Comparison of ENCODE assay signal across 15 cellular contexts in genomic region chr1:174239541-174239940, GRCh38.
DNase-seq lines count a peak whose midpoint lies in the region; ATAC-seq, FAIRE-seq and TF ChIP-seq lines count a peak whose summit lies in the region.
"Had no signal": no experiment of that assay in that cellular context is flagged by ENCODE, and none has a peak within 500 bp of the region (broad histone marks: within the 10 kb centered on the region; RNA-seq: fewer than 3 reads in every experiment).

No MANE protein-coding gene starts in this region.

- no peak overlapping the region for H2BK12ac ChIP-seq in H1 (ENCODE audit: low read depth, low read length)

- no peak overlapping the region for H3K4ac ChIP-seq in H1 (replicated peaks; ENCODE audit: insufficient read length, low read depth, low read length)

- no peaks in the 10 kb centered on the region for H3K27me3 Mint-ChIP-seq in T-cell
- H3K27me3 Mint-ChIP-seq: activated naive CD8-positive, alpha-beta T cell treated with anti-CD3 and anti-CD28 coated beads, Interleukin-2, amount 50 U/mL, for 24 hours had no signal

- H3K9me3 Mint-ChIP-seq in T-cell, result no peaks in the 10 kb centered on the region
- H3K9me3 Mint-ChIP-seq: activated naive CD8-positive, alpha-beta T cell treated with anti-CD3 and anti-CD28 coated beads, Interleukin-2, amount 50 U/mL, for 24 hours had no signal

- TF ChIP-seq RAD21 in A549 (conservative IDR thresholded peaks at IDR 0.05 in 1 of 2, IDR thresholded peaks at IDR 0.05 in 1 of 2) (no peak), H1 (IDR thresholded peaks at IDR 0.05 in 1 of 2, conservative IDR thresholded peaks at IDR 0.05 in 1 of 2; ENCODE audit: low read depth in 2 of 2, low read length in 2 of 2) (no peak), HepG2 (CRISPR knock-in tag; IDR thresholded peaks at IDR 0.05) (no peak)

- intact Hi-C loops in HepG2 (cut with micrococcal nuclease; ENCODE audit: unreplicated experiment), result no loop called here

- H3K14ac ChIP-seq in H1 (ENCODE audit: insufficient read length), result no peak overlapping the region

- H3K27ac ChIP-seq in A549, result peak overlapping the region; percentile 86 to 90
- H3K27ac ChIP-seq in H1 (ENCODE audit: low read depth, low read length), result peak overlapping the region; percentile 58; the same call in 1 of the 2 replicates
- peak overlapping the region; percentile 42 for H3K27ac ChIP-seq in HepG2 (ENCODE audit: extremely low read length, insufficient read depth, low read length)
- H3K27ac ChIP-seq: SJSA1 had no signal

- BruUV-seq in HepG2 (replicated peaks; lab: Mats Ljungman, UMichigan), result no TSS peak

- H3K4me1 ChIP-seq in A549, result peaks cover 10% of the 10 kb centered on the region; the same call in 2 of the 3 replicates
- H3K4me1 ChIP-seq in H1 (replicated peaks in 1 of 4; ENCODE audit: control insufficient read depth in 3 of 4, insufficient read depth in 4 of 4, low read length in 3 of 4), result no peaks in the 10 kb centered on the region
- H3K4me1 ChIP-seq in HepG2 (ENCODE audit: insufficient read depth, low read length), result peaks cover 24% of the 10 kb centered on the region
- H3K4me1 ChIP-seq: SJSA1 had no signal

- H3K4me2 ChIP-seq in A549, result peak overlapping the region; percentile 88
- peak overlapping the region; percentile 36 to 54 for H3K4me2 ChIP-seq in H1 (ENCODE audit: insufficient read depth in 1 of 2, low read depth in 2 of 2, low read length in 2 of 2)
- peak overlapping the region; percentile 27; the same call in 1 of the 2 replicates for H3K4me2 ChIP-seq in HepG2 (ENCODE audit: low read depth, low read length)

- no peak overlapping the region for H2AK5ac ChIP-seq in H1 (ENCODE audit: low read depth, low read length)

- TF ChIP-seq CTCF in A549 (IDR thresholded peaks at IDR 0.05), result no peak
- no peak for TF ChIP-seq CTCF in LNCaP clone FGC (IDR thresholded peaks at IDR 0.05; ENCODE audit: control insufficient read depth, extremely low read depth, insufficient read depth)
- TF ChIP-seq CTCF in H1 (IDR thresholded peaks at IDR 0.05; ENCODE audit: control extremely low read depth in 1 of 3, insufficient read depth in 1 of 3, low read depth in 1 of 3, low read length in 3 of 3), result no peak
- no peak for TF ChIP-seq CTCF in HepG2 (CRISPR knock-in tag; IDR thresholded peaks at IDR 0.05)

- H3K36me3 ChIP-seq in H1 (ENCODE audit: control insufficient read depth in 2 of 4, insufficient read depth in 4 of 4, low read length in 3 of 4) (peaks cover 0 to 21% (median 0%) of the 10 kb centered on the region in 4 experiments; a peak in 3 of 8 replicates), HepG2 (replicated peaks in 1 of 2; ENCODE audit: control insufficient read depth in 1 of 2, insufficient read depth in 2 of 2, low read length in 2 of 2) (peaks cover 0 to 6% of the 10 kb centered on the region in 2 experiments; a peak in 1 of 5 replicates)
- H3K36me3 ChIP-seq: SJSA1 had no signal

- H3K36me3 Mint-ChIP-seq in T-cell, result peaks cover 38% of the 10 kb centered on the region

- H3K79me2 ChIP-seq in H1 (ENCODE audit: control insufficient read depth in 1 of 2, insufficient read depth in 2 of 2, low read length in 2 of 2) (no peaks in the 10 kb centered on the region; a peak in 1 of 4 replicates), HepG2 (ENCODE audit: insufficient read depth, low read length) (no peaks in the 10 kb centered on the region)

- no peak overlapping the region for H4K8ac ChIP-seq in H1 (ENCODE audit: extremely low read depth, insufficient read depth, low read length)

- H3K27me3 ChIP-seq in H1 (replicated peaks in 1 of 4; ENCODE audit: control insufficient read depth in 3 of 4, extremely low read depth in 1 of 4, insufficient read depth in 3 of 4, low read length in 3 of 4), result no peaks in the 10 kb centered on the region
- no peaks in the 10 kb centered on the region for H3K27me3 ChIP-seq in HepG2 (ENCODE audit: control insufficient read depth in 1 of 2, insufficient read depth in 2 of 2, low read length in 2 of 2)
- H3K27me3 ChIP-seq: SJSA1 had no signal

- no peak overlapping the region for H2BK20ac ChIP-seq in H1 (ENCODE audit: low read length)

- no peak overlapping the region for H2BK120ac ChIP-seq in H1 (replicated peaks; ENCODE audit: low read depth, low read length)

- peak in 1 of 2 experiments; percentile 55; a peak in 3 of 6 replicates for ATAC-seq in A549
- ATAC-seq in HepG2, result no peak
- no peak for ATAC-seq in GM18502 (IDR thresholded peaks at IDR 0.05; ENCODE audit: poor library complexity, unreplicated experiment)
- ATAC-seq in T-cell (replicated peaks in 1 of 4), result no peak
- ATAC-seq: activated naive CD8-positive, alpha-beta T cell treated with anti-CD3 and anti-CD28 coated beads, Interleukin-2, amount 50 U/mL, for 24 hours had no signal

- H3K4me1 Mint-ChIP-seq in T-cell, result peaks cover 3 to 11% (median 8%) of the 10 kb centered on the region in 3 donors
- H3K4me1 Mint-ChIP-seq: CD14-positive monocyte had no signal

- CTCF ChIA-PET in A549 (lab: Yijun Ruan, JAX), result no interaction called here
- CTCF ChIA-PET in H1 (lab: Charles Lee; ENCODE audit: partially characterized antibody), result no interaction called here
- CTCF ChIA-PET in HepG2 (lab: Yijun Ruan, JAX; ENCODE audit: low intra/inter-chr PET ratio, low total read pairs), result no interaction called here
- CTCF ChIA-PET in T-cell (lab: Charles Lee), result no interaction called here

- no peak overlapping the region for H3K18ac ChIP-seq in H1 (ENCODE audit: extremely low read depth, low read length)

- H3K4me3 Mint-ChIP-seq in T-cell, result no peak overlapping the region
- H3K4me3 Mint-ChIP-seq: activated naive CD8-positive, alpha-beta T cell treated with anti-CD3 and anti-CD28 coated beads, Interleukin-2, amount 50 U/mL, for 24 hours; CD14-positive monocyte had no signal

- H4K20me1 ChIP-seq in H1 (replicated peaks in 1 of 2; ENCODE audit: control insufficient read depth in 1 of 2, insufficient read depth in 2 of 2, low read length in 2 of 2) (no peaks in the 10 kb centered on the region), HepG2 (ENCODE audit: insufficient read depth, low read length) (no peaks in the 10 kb centered on the region)

- H2AFZ ChIP-seq in H1 (ENCODE audit: low read length) (no peak overlapping the region), HepG2 (ENCODE audit: low read length) (no peak overlapping the region)

- H3K23me2 ChIP-seq in H1 (ENCODE audit: low read depth, low read length), result no peaks in the 10 kb centered on the region

- no peaks in the 10 kb centered on the region for H3K79me1 ChIP-seq in H1 (ENCODE audit: low read depth, low read length)

- WGBS in A549 (ENCODE audit: missing lambda C conversion rate), result 10% methylated on average over 1 of the region's 1 CpG
- 68% methylated on average over 1 of the region's 1 CpG; no CpG with 5 or more reads in 1 of the 2 experiments for WGBS in H1 (ENCODE audit: extremely low coverage in 1 of 2, insufficient coverage in 1 of 2, insufficient read length in 1 of 2, insufficient replicate concordance in 2 of 2, low coverage in 1 of 2, low lambda C conversion rate in 2 of 2, missing lambda C conversion rate in 1 of 2), 2 experiments
- WGBS in HepG2 (ENCODE audit: low lambda C conversion rate), result 29% methylated on average over 1 of the region's 1 CpG

- H2BK15ac ChIP-seq in H1 (ENCODE audit: low read length), result no peak overlapping the region

- H3K4me3 ChIP-seq in A549 (peak overlapping the region; percentile 56), LNCaP clone FGC (ENCODE audit: low read depth, low read length) (peak overlapping the region; percentile 52), H1 (ENCODE audit: extremely low read depth in 1 of 4, insufficient read depth in 2 of 4, low read depth in 3 of 4, low read length in 4 of 4) (peak overlapping the region in 2 of 4 experiments; percentile 43 to 57; a peak in 3 of 8 replicates), HepG2 (replicated peaks in 1 of 3; ENCODE audit: insufficient read depth in 1 of 3, low read depth in 2 of 3, low read length in 3 of 3) (no peak overlapping the region)
- H3K4me3 ChIP-seq: SJSA1 had no signal

- H3K9ac ChIP-seq in H1 (replicated peaks in 1 of 4; ENCODE audit: extremely low read depth in 1 of 4, low read depth in 3 of 4, low read length in 3 of 4), result no peak overlapping the region
- H3K9ac ChIP-seq in HepG2 (ENCODE audit: insufficient read depth, low read depth, low read length), result no peak overlapping the region

- no peak overlapping the region for H3K27ac Mint-ChIP-seq in T-cell
- H3K27ac Mint-ChIP-seq: activated naive CD8-positive, alpha-beta T cell treated with anti-CD3 and anti-CD28 coated beads, Interleukin-2, amount 50 U/mL, for 24 hours had no signal

- POLR2A ChIA-PET in A549 (lab: Yijun Ruan, JAX), result no interaction called here
- POLR2A ChIA-PET in H1 (lab: Charles Lee; ENCODE audit: partially characterized antibody), result interaction anchor here (1.1 to 1.4 kb wide), 2 partner anchors 78 to 374 kb away, joined by 3 read pairs; no protein-coding TSS in a partner anchor
- POLR2A ChIA-PET in HepG2 (lab: Yijun Ruan, JAX), result no interaction called here
- POLR2A ChIA-PET in T-cell (lab: Charles Lee), result no interaction called here

- H3K9me3 ChIP-seq in A549 (no peaks in the 10 kb centered on the region), H1 (ENCODE audit: insufficient read depth in 2 of 2, low read depth in 1 of 2, low read length in 1 of 2) (no peaks in the 10 kb centered on the region), HepG2 (ENCODE audit: low read length) (no peaks in the 10 kb centered on the region)
- H3K9me3 ChIP-seq: SJSA1 had no signal

- FAIRE-seq in A549 (lab: Jason Lieb, UNC), result no peak
- FAIRE-seq in H1 (lab: Jason Lieb, UNC), result no peak
- FAIRE-seq in HepG2 (lab: Jason Lieb, UNC), result no peak

- H2BK5ac ChIP-seq in H1 (ENCODE audit: low read depth, low read length), result no peak overlapping the region

- H4K91ac ChIP-seq in H1 (replicated peaks; ENCODE audit: insufficient read length, low read length), result no peak overlapping the region

- DNase-seq in A549 (ENCODE audit: low read depth in 1 of 2, low spot score in 1 of 2) (no peak), LNCaP clone FGC (ENCODE audit: low read depth) (peak; percentile 4), H1 (ENCODE audit: low read depth in 1 of 2, low spot score in 2 of 2) (no peak), HepG2 (ENCODE audit: low spot score) (peak; percentile 39), NCI-H2171 treated with DMSO at 0.1 percent for 48 hours (lab: John Stamatoyannopoulos, UW) (no peak), HuH-7 (ENCODE audit: low spot score) (no peak), T-cell (no peak)
- DNase-seq: activated CD4-positive, CD25-positive, alpha-beta regulatory T cell treated with anti-CD3 and anti-CD28 coated beads, Interleukin-2, amount 50 U/mL, for 72 hours; activated naive CD8-positive, alpha-beta T cell treated with anti-CD3 and anti-CD28 coated beads, Interleukin-2, amount 50 U/mL, for 24 hours; NCI-H2107; stimulated activated CD4-positive, alpha-beta T cell treated with anti-CD3 and anti-CD28 coated beads, Interleukin-12 subunit alpha, Interleukin-12 subunit beta, amount 100 ng/mL, for 4 hours; T1000 had no signal

- TF ChIP-seq EP300 in A549 (IDR thresholded peaks at IDR 0.05), result no peak
- no peak for TF ChIP-seq EP300 in H1 (IDR thresholded peaks at IDR 0.05; ENCODE audit: borderline replicate concordance in 1 of 2, low read depth in 2 of 2, low read length in 2 of 2)
- TF ChIP-seq EP300 in HepG2 (IDR thresholded peaks at IDR 0.05; ENCODE audit: low read depth in 2 of 2, low read length in 2 of 2), result no peak
- TF ChIP-seq EP300 in HepG2 (CRISPR knock-in tag; IDR thresholded peaks at IDR 0.05; ENCODE audit: borderline replicate concordance), result no peak

- H3K23ac ChIP-seq in H1 (ENCODE audit: insufficient read length), result no peak overlapping the region

- in situ Hi-C loops in HepG2 (cut with HindIII; ENCODE audit: extremely low pct_ligation_motif_present, low pct_unique_long_range_greater_than_20kb), result no loop called here

- H3K56ac ChIP-seq in H1 (replicated peaks; ENCODE audit: insufficient read length, low read depth, low read length), result no peak overlapping the region

- TF ChIP-seq POLR2A in A549 (IDR thresholded peaks at IDR 0.05; ENCODE audit: low read length) (no peak), H1 (IDR thresholded peaks at IDR 0.05; ENCODE audit: control extremely low read depth in 1 of 2, low read depth in 2 of 2, low read length in 2 of 2) (no peak), HepG2 (IDR thresholded peaks at IDR 0.05; ENCODE audit: insufficient read depth in 1 of 2, low read depth in 2 of 2, low read length in 2 of 2) (no peak)

- H4K5ac ChIP-seq in H1 (ENCODE audit: insufficient read length, low read depth, low read length), result peak overlapping the region; percentile 43

Comparison
In these comparisons a context has a peak if more than half of its experiments do, and no peak if none do; other contexts are left out.
1. DNase-seq: peak in LNCaP clone FGC (single experiment) and HepG2 (single experiment); none in A549 (0 of 2), H1 (0 of 2), NCI-H2171 treated with DMSO at 0.1 percent for 48 hours (single experiment), HuH-7 (single experiment) and T-cell (0 of 34).
2. H3K4me2 ChIP-seq: peak in every context shown above with its lines; median percentile 88 in A549; 45 in H1; 27 in HepG2.
3. H3K4me3 ChIP-seq: peak in A549 (single experiment) and LNCaP clone FGC (single experiment); none in HepG2 (0 of 3).
4. Peak in every context shown above with its lines, with median percentiles within 50 percentile points of each other: H3K27ac ChIP-seq.